ENCODE assay signal across 10 cellular contexts in the genomic region with DNA sequence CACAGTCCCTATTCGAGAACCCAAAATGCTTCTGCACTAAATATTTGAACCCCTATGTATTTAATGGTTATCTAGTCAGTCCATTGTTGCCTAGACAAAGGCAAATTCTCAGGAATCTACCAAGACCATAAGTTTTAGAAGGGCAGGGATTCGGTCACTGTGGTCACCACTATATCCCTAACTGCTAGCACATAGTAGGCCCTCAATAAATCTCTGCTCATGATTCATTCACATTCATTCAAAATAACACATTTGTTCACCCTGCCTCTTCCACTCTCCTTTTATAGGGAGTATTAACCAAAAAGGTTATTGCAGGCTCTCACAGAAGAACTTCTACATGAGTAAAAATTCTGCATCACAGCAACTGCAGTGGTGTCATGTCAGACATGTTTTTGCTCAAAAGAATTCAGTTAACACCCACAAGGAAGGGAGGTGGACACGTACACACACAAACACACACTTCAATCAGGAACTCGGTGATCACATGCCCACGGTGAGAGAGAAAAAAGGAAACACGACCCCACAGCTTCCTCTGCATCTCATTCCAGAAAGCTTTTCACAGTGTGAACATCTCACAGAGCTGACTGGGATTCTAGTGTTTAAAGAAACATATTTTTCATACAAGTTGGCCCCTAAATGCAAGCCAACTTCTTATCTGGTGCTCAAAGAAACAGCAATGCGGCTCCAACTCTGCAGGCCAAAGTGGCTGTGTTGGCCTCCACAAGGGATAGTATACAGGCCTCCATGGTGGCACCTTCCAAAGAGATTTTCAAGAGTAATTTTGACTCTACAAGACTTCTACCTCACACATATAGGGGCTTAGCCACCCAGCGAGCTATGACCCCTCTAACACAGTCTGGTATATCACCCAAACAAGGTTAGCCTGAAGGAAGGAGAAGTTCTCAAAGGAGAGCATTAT.
A peak's percentile ranks its signal among the peaks of the same experiment; 100 is the strongest.
DNase-seq lines count a peak whose midpoint lies in the region; ATAC-seq and TF ChIP-seq lines count a peak whose summit lies in the region.
"Had no signal": no experiment of that assay in that cellular context is flagged by ENCODE, and none has a peak within 500 bp of the region (broad histone marks: within the 10 kb centered on the region; RNA-seq: fewer than 3 reads in every experiment).

No MANE protein-coding gene starts in this region.

- CTCF ChIA-PET in activated CD4-positive, alpha-beta memory T cell treated with anti-CD3 and anti-CD28 coated beads for 36 hours (lab: Charles Lee) = interaction anchor here (0.8 to 2.8 kb wide), 8 partner anchors 14 to 99 kb away, joined by 3 to 13 read pairs (median 4); no protein-coding TSS in a partner anchor

- peak overlapping the region; percentile 98 for H3K27ac Mint-ChIP-seq in activated T-cell treated with anti-CD3 and anti-CD28 coated beads, Interleukin-2, amount 50 U/mL, for 72 hours
- H3K27ac Mint-ChIP-seq in activated CD4-positive, alpha-beta memory T cell treated with anti-CD3 and anti-CD28 coated beads for 36 hours = peak overlapping the region; percentile 94

- H3K27ac ChIP-seq in tibial artery = peak overlapping the region; percentile 39 to 58
- H3K27ac ChIP-seq: body of pancreas had no signal

- H3K4me1 ChIP-seq in tibial artery = peaks cover 0 to 63% (median 18%) of the 10 kb centered on the region in 4 donors

- no peak for ATAC-seq in activated T-cell treated with anti-CD3 and anti-CD28 coated beads, Interleukin-2, amount 50 U/mL, for 72 hours (replicated peaks in 1 of 2)
- ATAC-seq in HG02798 (IDR thresholded peaks at IDR 0.05; ENCODE audit: poor library complexity, unreplicated experiment) = no peak
- ATAC-seq: body of pancreas had no signal

- no peaks in the 10 kb centered on the region for H3K27me3 Mint-ChIP-seq in activated T-cell treated with anti-CD3 and anti-CD28 coated beads, Interleukin-2, amount 50 U/mL, for 72 hours (ENCODE audit: low read depth)
- no peaks in the 10 kb centered on the region for H3K27me3 Mint-ChIP-seq in activated CD4-positive, alpha-beta memory T cell treated with anti-CD3 and anti-CD28 coated beads for 36 hours

- H3K4me3 ChIP-seq in tibial artery = no peak overlapping the region
- H3K4me3 ChIP-seq: body of pancreas had no signal

- H3K27me3 ChIP-seq in tibial artery = no peaks in the 10 kb centered on the region
- H3K27me3 ChIP-seq: body of pancreas had no signal

- DNase-seq in activated T-cell treated with anti-CD3 and anti-CD28 coated beads, Interleukin-2, amount 50 U/mL, for 72 hours = no peak
- DNase-seq in activated T-cell treated with anti-CD3 and anti-CD28 coated beads, Interleukin-2, amount 50 U/mL, for 48 hours = no peak
- DNase-seq in activated CD4-positive, alpha-beta memory T cell treated with anti-CD3 and anti-CD28 coated beads for 36 hours = peak; percentile 43
- DNase-seq in iris pigment epithelial cell (ENCODE audit: low read depth) (peak; percentile 20), tibial artery (no peak), cerebellum (ENCODE audit: low spot score) (no peak), NCI-H2171 treated with DMSO at 0.1 percent for 48 hours (lab: John Stamatoyannopoulos, UW) (no peak)
- DNase-seq: body of pancreas, NCI-H2227 treated with DMSO at 0.1 percent for 48 hours had no signal

- H3K9me3 Mint-ChIP-seq in activated T-cell treated with anti-CD3 and anti-CD28 coated beads, Interleukin-2, amount 50 U/mL, for 72 hours = no peaks in the 10 kb centered on the region
- H3K9me3 Mint-ChIP-seq in activated CD4-positive, alpha-beta memory T cell treated with anti-CD3 and anti-CD28 coated beads for 36 hours = no peaks in the 10 kb centered on the region

- H3K4me3 Mint-ChIP-seq in activated T-cell treated with anti-CD3 and anti-CD28 coated beads, Interleukin-2, amount 50 U/mL, for 72 hours = peak overlapping the region; percentile 66 to 85
- H3K4me3 Mint-ChIP-seq in activated CD4-positive, alpha-beta memory T cell treated with anti-CD3 and anti-CD28 coated beads for 36 hours = peak overlapping the region; percentile 56

- H3K4me1 Mint-ChIP-seq in activated T-cell treated with anti-CD3 and anti-CD28 coated beads, Interleukin-2, amount 50 U/mL, for 72 hours (ENCODE audit: low read depth) = peaks cover 100% of the 10 kb centered on the region
- H3K4me1 Mint-ChIP-seq in activated CD4-positive, alpha-beta memory T cell treated with anti-CD3 and anti-CD28 coated beads for 36 hours (ENCODE audit: low read depth) = peaks cover 98% of the 10 kb centered on the region

- H3K36me3 Mint-ChIP-seq in activated T-cell treated with anti-CD3 and anti-CD28 coated beads, Interleukin-2, amount 50 U/mL, for 72 hours (ENCODE audit: insufficient read depth in 2 of 2) = no peaks in the 10 kb centered on the region
- H3K36me3 Mint-ChIP-seq in activated CD4-positive, alpha-beta memory T cell treated with anti-CD3 and anti-CD28 coated beads for 36 hours = peaks cover 5% of the 10 kb centered on the region

- intact Hi-C loops in activated CD4-positive, alpha-beta memory T cell treated with anti-CD3 and anti-CD28 coated beads for 36 hours (cut with micrococcal nuclease) = loop anchor here (10.0 kb wide), 2 partner anchors 948 to 1048 kb away; no protein-coding TSS in a partner anchor
- intact Hi-C loops in tibial artery (cut with DNase I; ENCODE audit: low total_unique reads) = no loop called here

- no peaks in the 10 kb centered on the region for H3K9me3 ChIP-seq in tibial artery
- H3K9me3 ChIP-seq: body of pancreas had no signal

- TF ChIP-seq CTCF in tibial artery (IDR thresholded peaks at IDR 0.05) = no peak

- H3K36me3 ChIP-seq in tibial artery = no peaks in the 10 kb centered on the region

- POLR2A ChIA-PET in activated CD4-positive, alpha-beta memory T cell treated with anti-CD3 and anti-CD28 coated beads for 36 hours (lab: Charles Lee) = interaction anchor here (0.9 to 2.9 kb wide), 7 partner anchors 14 to 95 kb away, joined by 3 to 16 read pairs (median 4); no protein-coding TSS in a partner anchor

Comparison
In these comparisons a context has a peak if more than half of its experiments do, and no peak if none do; other contexts are left out.
1. DNase-seq: peak in activated CD4-positive, alpha-beta memory T cell treated with anti-CD3 and anti-CD28 coated beads for 36 hours (single experiment) and iris pigment epithelial cell (single experiment); none in activated T-cell treated with anti-CD3 and anti-CD28 coated beads, Interleukin-2, amount 50 U/mL, for 72 hours (0 of 2), activated T-cell treated with anti-CD3 and anti-CD28 coated beads, Interleukin-2, amount 50 U/mL, for 48 hours (0 of 2), tibial artery (0 of 2), cerebellum (single experiment) and NCI-H2171 treated with DMSO at 0.1 percent for 48 hours (single experiment).